Comparison of ENCODE assay signal across 16 cellular contexts in the genomic region with DNA sequence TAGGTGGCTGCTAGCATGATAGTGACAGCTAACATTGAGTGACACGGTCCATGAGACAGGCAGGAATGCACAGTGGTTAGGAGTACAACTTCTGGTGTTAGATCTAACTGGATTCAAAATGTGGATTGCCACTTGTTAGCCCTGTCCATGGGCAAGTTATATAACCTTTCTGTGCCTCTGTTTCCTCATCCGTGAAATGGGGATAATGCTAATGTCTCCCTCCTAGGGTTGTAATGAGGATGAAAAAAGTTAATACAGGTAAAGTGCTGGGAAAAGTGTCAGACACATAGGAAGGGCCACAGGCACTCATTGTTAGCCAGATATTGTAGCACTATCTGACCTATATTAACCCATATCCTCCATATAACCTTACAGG. TPM values are rescaled to one million over a fixed set of nuclear protein-coding genes. Genes with fewer than 3 reads are reported as not detected.
DNase-seq lines count a peak whose midpoint lies in the region; ATAC-seq and TF ChIP-seq lines count a peak whose summit lies in the region.
"Had no signal": no experiment of that assay in that cellular context is flagged by ENCODE, and none has a peak within 500 bp of the region (broad histone marks: within the 10 kb centered on the region; RNA-seq: fewer than 3 reads in every experiment).

No MANE protein-coding gene starts in this region.

- peaks cover 3% of the 10 kb centered on the region for H4K20me1 ChIP-seq in osteoblast (ENCODE audit: insufficient read depth, low read length)

- no peaks in the 10 kb centered on the region for H3K9me3 ChIP-seq in CD8-positive, alpha-beta memory T cell (ENCODE audit: low read length)
- H3K9me3 ChIP-seq in osteoblast (ENCODE audit: low read depth, low read length) = no peaks in the 10 kb centered on the region
- H3K9me3 ChIP-seq: ovary had no signal

- POLR2A ChIA-PET in CD8-positive, alpha-beta memory T cell (lab: Charles Lee) = no interaction called here
- POLR2A ChIA-PET in RWPE1 (lab: Yijun Ruan, JAX; ENCODE audit: low non-redundant PET) = no interaction called here

- no peaks in the 10 kb centered on the region for H3K9me3 Mint-ChIP-seq in CD8-positive, alpha-beta memory T cell
- H3K9me3 Mint-ChIP-seq: activated T-helper 2 cell treated with anti-CD3 and anti-CD28 coated beads, Interferon-gamma antibody, Interleukin-2, Interleukin-4, amounts not matched to agents 10 μg/mL and 5 μg/mL and 100 μg/mL, durations not matched to agents 14 hours and 24 hours and 36 hours; stimulated activated naive B cell treated with anti-CD40 and anti-IgM and Interleukin-4, amounts not matched to agents 10 μg/mL and 1 μg/mL and 100 μg/mL, for 72 hours had no signal

- CTCF ChIA-PET in CD8-positive, alpha-beta memory T cell (lab: Charles Lee) = interaction anchor here (1.1 kb wide), 1 partner anchor 18 kb away, joined by 3 read pairs; no protein-coding TSS in a partner anchor
- CTCF ChIA-PET in RWPE1 (lab: Yijun Ruan, JAX) = interaction anchor here (0.7 to 1.0 kb wide), 2 partner anchors 15 to 32 kb away, joined by 3 to 4 read pairs; no protein-coding TSS in a partner anchor

- H3K36me3 Mint-ChIP-seq in CD8-positive, alpha-beta memory T cell = peaks cover 19 to 90% (median 26%) of the 10 kb centered on the region in 3 donors

- no peak for ATAC-seq in GM21528 (IDR thresholded peaks at IDR 0.05; ENCODE audit: low FRiP score, unreplicated experiment)
- ATAC-seq: activated CD4-positive, CD25-positive, alpha-beta regulatory T cell treated with anti-CD3 and anti-CD28 coated beads, Interleukin-2, amount 50 U/mL, for 24 hours; stimulated activated naive B cell treated with anti-CD40 and anti-IgM and Interleukin-4, amounts not matched to agents 10 μg/mL and 1 μg/mL and 100 μg/mL, for 72 hours had no signal

- H3K27ac Mint-ChIP-seq in CD8-positive, alpha-beta memory T cell = peak overlapping the region in 5 of 8 donors; percentile 60 to 91 (median 84)
- H3K27ac Mint-ChIP-seq: activated T-helper 2 cell treated with anti-CD3 and anti-CD28 coated beads, Interferon-gamma antibody, Interleukin-2, Interleukin-4, amounts not matched to agents 10 μg/mL and 5 μg/mL and 100 μg/mL, durations not matched to agents 14 hours and 24 hours and 36 hours; stimulated activated naive B cell treated with anti-CD40 and anti-IgM and Interleukin-4, amounts not matched to agents 10 μg/mL and 1 μg/mL and 100 μg/mL, for 72 hours had no signal

- H3K27me3 ChIP-seq in CD8-positive, alpha-beta memory T cell (ENCODE audit: insufficient read depth, low read length, poor library complexity, severe bottlenecking) = no peaks in the 10 kb centered on the region
- H3K27me3 ChIP-seq in osteoblast (ENCODE audit: insufficient read depth, low read length) = no peaks in the 10 kb centered on the region
- H3K27me3 ChIP-seq: cardiac muscle cell, ovary had no signal

- no peaks in the 10 kb centered on the region for H3K27me3 Mint-ChIP-seq in CD8-positive, alpha-beta memory T cell
- H3K27me3 Mint-ChIP-seq: stimulated activated naive B cell treated with anti-CD40 and anti-IgM and Interleukin-4, amounts not matched to agents 10 μg/mL and 1 μg/mL and 100 μg/mL, for 72 hours had no signal

- H3K79me2 ChIP-seq in osteoblast (ENCODE audit: insufficient read depth, low read length) = peaks cover 72% of the 10 kb centered on the region

- no peak for DNase-seq in CD8-positive, alpha-beta memory T cell
- DNase-seq in RWPE1 (ENCODE audit: low spot score) = no peak
- no peak for DNase-seq in epithelial cell of prostate (ENCODE audit: low read depth, low spot score)
- DNase-seq in HUDEP-2 (lab: John Stamatoyannopoulos, UW; ENCODE audit: unreplicated experiment in 76 of 76) = no peak
- no peak for DNase-seq in osteoblast (ENCODE audit: insufficient read length, low spot score, missing footprints)
- DNase-seq: MV-4-11; OCI-M1; stimulated activated CD4-positive, alpha-beta T cell treated with anti-CD3 and anti-CD28 coated beads, Interleukin-2, amount 100 ng/mL, for 48 hours; stimulated activated naive B cell treated with anti-CD40 and anti-IgM and Interleukin-4, amounts not matched to agents 10 μg/mL and 1 μg/mL and 100 μg/mL, for 72 hours had no signal

- H3K4me1 Mint-ChIP-seq in CD8-positive, alpha-beta memory T cell = peaks cover 0 to 18% (median 3%) of the 10 kb centered on the region in 3 donors

- H3K27ac ChIP-seq in CD8-positive, alpha-beta memory T cell (ENCODE audit: low read depth, low read length) = no peak overlapping the region
- H3K27ac ChIP-seq in RWPE1 (peak overlapping the region; percentile 95), epithelial cell of prostate (peak overlapping the region; percentile 45), skin epidermis (peak overlapping the region in 19 of 21 experiments; percentile 10 to 80 (median 73)), osteoblast (ENCODE audit: low read depth, low read length) (no peak overlapping the region)
- H3K27ac ChIP-seq: cardiac muscle cell, HL-60, ovary had no signal

- H3K4me3 Mint-ChIP-seq in CD8-positive, alpha-beta memory T cell = no peak overlapping the region
- H3K4me3 Mint-ChIP-seq: stimulated activated naive B cell treated with anti-CD40 and anti-IgM and Interleukin-4, amounts not matched to agents 10 μg/mL and 1 μg/mL and 100 μg/mL, for 72 hours had no signal

- no peak overlapping the region for H3K4me2 ChIP-seq in osteoblast (ENCODE audit: insufficient read depth, low read length)

- TF ChIP-seq CTCF in RWPE1 (conservative IDR thresholded peaks at IDR 0.05; ENCODE audit: low read depth) (no peak), osteoblast (IDR thresholded peaks at IDR 0.05; ENCODE audit: extremely low read depth, low read depth, low read length) (no peak)

- H2AFZ ChIP-seq in osteoblast (ENCODE audit: low read length) = no peak overlapping the region

- peaks cover 42% of the 10 kb centered on the region for H3K36me3 ChIP-seq in CD8-positive, alpha-beta memory T cell (ENCODE audit: insufficient read depth, low read length)
- H3K36me3 ChIP-seq in osteoblast (ENCODE audit: insufficient read depth, low read length) = peaks cover 39% of the 10 kb centered on the region
- H3K36me3 ChIP-seq: ovary had no signal

- no peak overlapping the region for H3K4me3 ChIP-seq in CD8-positive, alpha-beta memory T cell (ENCODE audit: low read length)
- H3K4me3 ChIP-seq in skin epidermis (no peak overlapping the region), osteoblast (ENCODE audit: insufficient read depth, low read length) (no peak overlapping the region)
- H3K4me3 ChIP-seq: cardiac muscle cell, ovary had no signal

- H3K4me1 ChIP-seq in CD8-positive, alpha-beta memory T cell (ENCODE audit: insufficient read depth, low read length) = no peaks in the 10 kb centered on the region
- H3K4me1 ChIP-seq in osteoblast (ENCODE audit: insufficient read depth, low read length) = peaks cover 5% of the 10 kb centered on the region

RNA-seq across cellular contexts. Expression of a gene that starts 41.8 kb away (rescaled TPM):
- total RNA-seq in CD8-positive, alpha-beta memory T cell = not detected
- not detected for polyA plus RNA-seq in CD8-positive, alpha-beta memory T cell
- 0.29 and 0.36 TPM in 2 replicates for total RNA-seq in osteoblast
- total RNA-seq: activated T-helper 2 cell treated with anti-CD3 and anti-CD28 coated beads, Interferon-gamma antibody, Interleukin-2, Interleukin-4, amounts not matched to agents 10 μg/mL and 5 μg/mL and 100 μg/mL, durations not matched to agents 14 hours and 24 hours and 36 hours; cardiac muscle cell had no signal

Comparison
In these comparisons a context has a peak if more than half of its experiments do, and no peak if none do; other contexts are left out.
1. H3K27ac ChIP-seq: peak in RWPE1 (single experiment), epithelial cell of prostate (single experiment) and skin epidermis (19 of 21); none in CD8-positive, alpha-beta memory T cell (single experiment) and osteoblast (single experiment).